ENCODE assay signal across 8 cellular contexts in the genomic region with DNA sequence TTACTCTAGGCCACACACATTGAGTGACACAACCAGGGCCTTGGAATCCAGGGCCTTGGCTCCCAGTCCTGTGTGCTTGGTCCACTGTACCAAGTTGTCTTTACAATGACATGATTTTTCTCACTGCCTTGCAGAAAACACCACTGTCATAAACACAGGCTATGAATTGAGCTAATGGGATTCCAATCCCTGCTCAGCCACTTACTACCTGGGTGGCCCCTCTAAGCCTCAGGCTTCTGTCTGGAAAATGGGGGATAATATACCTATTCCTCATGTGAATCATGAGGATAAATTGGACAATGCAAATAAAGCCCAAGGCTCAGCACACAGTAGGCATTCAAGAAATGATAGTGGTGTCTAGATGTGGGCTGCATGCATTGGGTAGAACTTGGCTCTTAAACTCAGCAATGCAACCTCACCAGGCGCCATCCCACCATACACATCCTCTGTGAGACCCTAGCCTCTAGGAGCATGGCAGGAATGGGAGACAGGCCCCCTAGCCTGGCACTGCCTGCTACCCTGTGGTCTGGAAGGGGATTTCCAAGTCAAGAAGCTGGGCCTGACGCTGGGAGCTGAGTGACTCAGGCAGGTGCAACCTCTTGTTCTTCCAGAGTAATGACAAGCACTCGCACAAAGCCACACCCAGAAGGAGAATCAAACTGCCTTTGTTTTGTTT. TPM values are rescaled to one million over a fixed set of nuclear protein-coding genes. Genes with fewer than 3 reads are reported as not detected.
DNase-seq lines count a peak whose midpoint lies in the region; ATAC-seq and TF ChIP-seq lines count a peak whose summit lies in the region.

No MANE protein-coding gene starts in this region.

- H3K79me2 ChIP-seq in parathyroid adenoma: peaks cover 31% of the 10 kb centered on the region

- intact Hi-C loops in tibial artery (cut with DNase I; ENCODE audit: low total_unique reads): no loop called here

- no peaks in the 10 kb centered on the region for H3K9me3 Mint-ChIP-seq in activated naive CD8-positive, alpha-beta T cell treated with anti-CD3 and anti-CD28 coated beads for 36 hours

- peaks cover 65% of the 10 kb centered on the region for H3K4me1 Mint-ChIP-seq in activated naive CD8-positive, alpha-beta T cell treated with anti-CD3 and anti-CD28 coated beads for 36 hours

- no peak for ATAC-seq in HG03196 (IDR thresholded peaks at IDR 0.05; ENCODE audit: unreplicated experiment)

- DNase-seq in EL (peak; percentile 41), RPMI7951 (ENCODE audit: low read depth) (peak; percentile 72), cerebellum (ENCODE audit: low spot score) (no peak), tibial artery (no peak), GM19238 (ENCODE audit: insufficient read length, low spot score) (no peak)
- peak; percentile 65 for DNase-seq in activated naive CD8-positive, alpha-beta T cell treated with anti-CD3 and anti-CD28 coated beads for 36 hours

- no peak overlapping the region for H3K4me2 ChIP-seq in parathyroid adenoma (ENCODE audit: low read length)

- no peaks in the 10 kb centered on the region for H3K27me3 Mint-ChIP-seq in activated naive CD8-positive, alpha-beta T cell treated with anti-CD3 and anti-CD28 coated beads for 36 hours

- H3K36me3 ChIP-seq in parathyroid adenoma (ENCODE audit: control insufficient read depth, insufficient read depth, low read length) (no peaks in the 10 kb centered on the region), tibial artery (no peaks in the 10 kb centered on the region)

- peak overlapping the region; percentile 85 for H3K4me3 Mint-ChIP-seq in activated naive CD8-positive, alpha-beta T cell treated with anti-CD3 and anti-CD28 coated beads for 36 hours

- peak overlapping the region; percentile 65 for H3K27ac Mint-ChIP-seq in activated naive CD8-positive, alpha-beta T cell treated with anti-CD3 and anti-CD28 coated beads for 36 hours

- H3K27ac ChIP-seq in parathyroid adenoma: peak overlapping the region; percentile 94
- peak overlapping the region in 1 of 2 donors; percentile 99 for H3K27ac ChIP-seq in tibial artery

- no peak overlapping the region for H3K4me3 ChIP-seq in parathyroid adenoma (ENCODE audit: low read depth, low read length)
- H3K4me3 ChIP-seq in tibial artery: no peak overlapping the region

- H3K36me3 Mint-ChIP-seq in activated naive CD8-positive, alpha-beta T cell treated with anti-CD3 and anti-CD28 coated beads for 36 hours: peaks cover 25% of the 10 kb centered on the region

- no peak overlapping the region for H3K9ac ChIP-seq in parathyroid adenoma

- H3K9me3 ChIP-seq in parathyroid adenoma (ENCODE audit: control insufficient read depth, low read length): no peaks in the 10 kb centered on the region
- H3K9me3 ChIP-seq in tibial artery: no peaks in the 10 kb centered on the region

- H2AFZ ChIP-seq in parathyroid adenoma: no peak overlapping the region

- H3K4me1 ChIP-seq in parathyroid adenoma (peaks cover 24% of the 10 kb centered on the region), tibial artery (peaks cover 0 to 64% (median 50%) of the 10 kb centered on the region in 4 donors)

- TF ChIP-seq CTCF in parathyroid adenoma (IDR thresholded peaks at IDR 0.05) (no peak), tibial artery (IDR thresholded peaks at IDR 0.05) (no peak)

- H3K27me3 ChIP-seq in parathyroid adenoma (ENCODE audit: control insufficient read depth, insufficient read depth, low read length): no peaks in the 10 kb centered on the region
- no peaks in the 10 kb centered on the region for H3K27me3 ChIP-seq in tibial artery

RNA-seq across cellular contexts. Expression of gene TNIP1, which starts 2.3 kb away (rescaled TPM):
- 96.2 and 106 TPM in 2 replicates for total RNA-seq in RPMI7951 (2014; rRNA removed; shearing (Covaris generic))
- 100 to 1,000 TPM; 185 to 189 TPM for total RNA-seq in activated naive CD8-positive, alpha-beta T cell treated with anti-CD3 and anti-CD28 coated beads for 36 hours
- 18.3 TPM for total RNA-seq in cerebellum

Comparison
In these comparisons a context has a peak if more than half of its experiments do, and no peak if none do; other contexts are left out.
1. DNase-seq: peak in EL (single experiment), RPMI7951 (single experiment) and activated naive CD8-positive, alpha-beta T cell treated with anti-CD3 and anti-CD28 coated beads for 36 hours (single experiment); none in cerebellum (single experiment), tibial artery (0 of 2) and GM19238 (single experiment).